ENCODE assay signal across 8 cellular contexts in genomic region chr9:124941689-124942561, GRCh38. TPM values are rescaled to one million over a fixed set of nuclear protein-coding genes. Genes with fewer than 3 reads are reported as not detected.
DNase-seq lines count a peak whose midpoint lies in the region; ATAC-seq, FAIRE-seq and TF ChIP-seq lines count a peak whose summit lies in the region.

No MANE protein-coding gene starts in this region.

- peak overlapping the region; percentile 92 for H3K4me2 ChIP-seq in Karpas-422 (ENCODE audit: low read depth, low read length, poor library complexity, severe bottlenecking)

- 0 out of 2 replicates have a peak overlapping the region, but pooled peaks have one; percentile 36 for H2AFZ ChIP-seq in Karpas-422 (ENCODE audit: low read length)

- peaks cover 3% of the 10 kb centered on the region; the same call in 1 of the 2 replicates for H3K36me3 ChIP-seq in Karpas-422 (ENCODE audit: insufficient read depth, low read length)

- H3K9me3 ChIP-seq in Karpas-422 (ENCODE audit: low read length) = no peaks in the 10 kb centered on the region

- H3K27me3 ChIP-seq in Karpas-422 (ENCODE audit: low read length) = no peaks in the 10 kb centered on the region

- H3K4me3 ChIP-seq in Karpas-422 (ENCODE audit: low read length) = peak overlapping the region; percentile 91

- no peak for FAIRE-seq in D721Med (lab: Jason Lieb, UNC)

- peak overlapping the region; percentile 84 for H3K27ac ChIP-seq in Karpas-422 (ENCODE audit: low read length)
- H3K27ac ChIP-seq in cingulate gyrus (ENCODE audit: low read depth, low read length) = peak overlapping the region; percentile 93

- no peaks in the 10 kb centered on the region for H4K20me1 ChIP-seq in Karpas-422 (ENCODE audit: insufficient read depth, low read depth, low read length)

- no peak for TF ChIP-seq CTCF in D721Med (IDR thresholded peaks at IDR 0.05; ENCODE audit: insufficient read depth, missing control alignments)

- DNase-seq in COLO668 (lab: John Stamatoyannopoulos, UW; ENCODE audit: unreplicated experiment) (peak; percentile 45), Karpas-422 (peak; percentile 88), left lobe of liver (ENCODE audit: low spot score) (peak; percentile 74), D721Med (ENCODE audit: insufficient read length, low spot score) (no peak)
- peak; percentile 65 for DNase-seq in activated CD4-positive, CD25-positive, alpha-beta regulatory T cell treated with anti-CD3 and anti-CD28 coated beads, Interleukin-2, amount 50 U/mL, for 72 hours
- peak; percentile 57 for DNase-seq in stimulated activated CD4-positive, alpha-beta T cell treated with anti-CD3 and anti-CD28 coated beads, Interleukin-4, amount 100 ng/mL, for 1 hour

- peak; percentile 18 for ATAC-seq in GM21529 (IDR thresholded peaks at IDR 0.05; ENCODE audit: unreplicated experiment)
- ATAC-seq in left lobe of liver = peak; percentile 51

- H3K79me2 ChIP-seq in Karpas-422 (ENCODE audit: low read length) = peaks cover 37% of the 10 kb centered on the region

- H3K4me1 ChIP-seq in Karpas-422 (ENCODE audit: low read length) = peaks cover 42% of the 10 kb centered on the region

- H3K9ac ChIP-seq in Karpas-422 (ENCODE audit: low read length) = peak overlapping the region; percentile 88

- no peaks in the 10 kb centered on the region for H3K9me2 ChIP-seq in Karpas-422 (replicated peaks; ENCODE audit: insufficient read depth, low read length)

RNA-seq across cellular contexts. Expression of gene GOLGA1, which starts 1.0 kb away (rescaled TPM):
- total RNA-seq in Karpas-422 (2014; rRNA removed; shearing (Covaris generic); ENCODE audit: low replicate concordance) = 14.2 and 23.3 TPM in 2 replicates
- 12.6 TPM for total RNA-seq in left lobe of liver
